Comparison of ENCODE assay signal across 20 cellular contexts in genomic region chr4:8343051-8343966, GRCh38.
DNase-seq lines count a peak whose midpoint lies in the region; ATAC-seq and TF ChIP-seq lines count a peak whose summit lies in the region.
"Had no signal": no experiment of that assay in that cellular context is flagged by ENCODE, and none has a peak within 500 bp of the region (broad histone marks: within the 10 kb centered on the region; RNA-seq: fewer than 3 reads in every experiment).

No MANE protein-coding gene starts in this region.

- peaks cover 6% of the 10 kb centered on the region for H3K4me1 ChIP-seq in right cardiac atrium (ENCODE audit: control insufficient read depth, insufficient read depth, low read length)
- H3K4me1 ChIP-seq in trophoblast cell (ENCODE audit: control insufficient read depth in 1 of 2, insufficient read depth in 2 of 2, low read length in 2 of 2), result peaks cover 8 to 9% of the 10 kb centered on the region in 2 experiments
- no peaks in the 10 kb centered on the region for H3K4me1 ChIP-seq in breast epithelium
- H3K4me1 ChIP-seq: body of pancreas, upper lobe of left lung had no signal

- H2AK5ac ChIP-seq in trophoblast cell (ENCODE audit: low read length), result peak overlapping the region; percentile 23

- DNase-seq in Right ventricle myocardium inferior (ENCODE audit: missing footprints) (no peak), cardiac septum (ENCODE audit: low spot score) (no peak), right cardiac atrium (peak in 2 of 3 donors; percentile 78 to 79), trophoblast cell (no peak), SW 1271 (lab: John Stamatoyannopoulos, UW) (no peak), breast epithelium (ENCODE audit: low spot score in 2 of 2) (no peak), retina (no peak)
- DNase-seq: activated CD4-positive, alpha-beta T cell treated with anti-CD3 and anti-CD28 coated beads for 36 hours; body of pancreas; lower lobe of right lung; naive thymus-derived CD4-positive, alpha-beta T cell; NCI-H1436; NCI-H69; small intestine; stimulated activated CD4-positive, alpha-beta T cell treated with anti-CD3 and anti-CD28 coated beads, Interleukin-2, amount 100 ng/mL, for 48 hours; stimulated activated naive CD4-positive, alpha-beta T cell treated with Interleukin-2 at 50 U/mL for 16 hours had no signal

- H3K23ac ChIP-seq in trophoblast cell (ENCODE audit: low read length), result no peak overlapping the region

- no peak overlapping the region for H3K4me2 ChIP-seq in trophoblast cell (ENCODE audit: low read length)

- no peak overlapping the region for H4K91ac ChIP-seq in trophoblast cell (ENCODE audit: low read depth, low read length)

- intact Hi-C loops in Right ventricle myocardium inferior (cut with DNase I) (no loop called here), cardiac septum (cut with DNase I) (no loop called here), right cardiac atrium (cut with DNase I) (loop anchor here in 2 of 4 donors (5.0 to 10.0 kb wide), 2 partner anchors 49 to 51 kb away; no protein-coding TSS in a partner anchor), breast epithelium (cut with DNase I; ENCODE audit: low total_unique reads) (loop anchor here (2.0 kb wide), 1 partner anchor 65 kb away; no protein-coding TSS in a partner anchor)

- WGBS in right cardiac atrium, result 76% methylated on average over 35 of the region's 35 CpGs
- WGBS in trophoblast cell (ENCODE audit: extremely low coverage, insufficient coverage, insufficient read length), result no CpG with 5 or more reads among the region's 35 CpGs

- H3K14ac ChIP-seq in trophoblast cell (ENCODE audit: low read length), result peak overlapping the region; percentile 17

- no peak for TF ChIP-seq POLR2A in breast epithelium (IDR thresholded peaks at IDR 0.05)
- no peak for TF ChIP-seq POLR2A in GM18505 (IDR thresholded peaks at IDR 0.05; ENCODE audit: borderline replicate concordance, extremely low read depth, insufficient read depth, insufficient read length)

- no peak overlapping the region for H2BK5ac ChIP-seq in trophoblast cell (ENCODE audit: low read depth, low read length, poor library complexity)

- no peak for TF ChIP-seq CTCF in breast epithelium (IDR thresholded peaks at IDR 0.05)

- H3K4me3 ChIP-seq in right cardiac atrium (ENCODE audit: low read length), result no peak overlapping the region
- H3K4me3 ChIP-seq in trophoblast cell (ENCODE audit: low read depth, low read length), result no peak overlapping the region
- H3K4me3 ChIP-seq in breast epithelium, result no peak overlapping the region
- H3K4me3 ChIP-seq: BLaER1 treated with 17β-estradiol and CSF1 and Interleukin-3, amounts not matched to agents 10 nM and 100 nM; body of pancreas; heart left ventricle; lower lobe of right lung; upper lobe of left lung had no signal

- no peaks in the 10 kb centered on the region for H3K36me3 ChIP-seq in trophoblast cell (ENCODE audit: control insufficient read depth in 1 of 2, insufficient read depth in 2 of 2, low read length in 2 of 2)
- no peaks in the 10 kb centered on the region for H3K36me3 ChIP-seq in breast epithelium
- H3K36me3 ChIP-seq: BLaER1 treated with 17β-estradiol and CSF1 and Interleukin-3, amounts not matched to agents 10 nM and 100 nM; heart left ventricle; lower lobe of right lung; upper lobe of left lung had no signal

- peak overlapping the region; percentile 10 for H4K8ac ChIP-seq in trophoblast cell (ENCODE audit: low read depth, low read length)

- no peaks in the 10 kb centered on the region for H3K79me2 ChIP-seq in trophoblast cell (ENCODE audit: control insufficient read depth, insufficient read depth, low read length, poor library complexity)

- ATAC-seq in Right ventricle myocardium inferior, result peak; percentile 7
- no peak for ATAC-seq in right cardiac atrium
- no peak for ATAC-seq in GM18505 (IDR thresholded peaks at IDR 0.05; ENCODE audit: unreplicated experiment)
- ATAC-seq: activated CD4-positive, alpha-beta T cell treated with anti-CD3 and anti-CD28 coated beads for 36 hours; body of pancreas; heart left ventricle; naive thymus-derived CD4-positive, alpha-beta T cell had no signal

- H3K4ac ChIP-seq in trophoblast cell (ENCODE audit: low read depth, low read length), result no peak overlapping the region

- H2BK12ac ChIP-seq in trophoblast cell (ENCODE audit: low read length), result peak overlapping the region; percentile 34

- no peak overlapping the region for H3K27ac ChIP-seq in right cardiac atrium (ENCODE audit: low read length)
- H3K27ac ChIP-seq in trophoblast cell (ENCODE audit: low read depth, low read length), result no peak overlapping the region
- H3K27ac ChIP-seq in breast epithelium, result peak overlapping the region in 1 of 2 donors; percentile 52
- H3K27ac ChIP-seq: BLaER1 treated with 17β-estradiol and CSF1 and Interleukin-3, amounts not matched to agents 10 nM and 100 nM; body of pancreas; lower lobe of right lung; upper lobe of left lung had no signal

- H2BK120ac ChIP-seq in trophoblast cell (ENCODE audit: insufficient read depth, low read length, poor library complexity), result no peak overlapping the region

- no peak overlapping the region for H3K18ac ChIP-seq in trophoblast cell (ENCODE audit: low read length)

- no peak overlapping the region for H2AFZ ChIP-seq in trophoblast cell (ENCODE audit: insufficient read depth, low read length, poor library complexity)

- no peak overlapping the region for H4K12ac ChIP-seq in trophoblast cell (ENCODE audit: low read depth, low read length)

- no peak overlapping the region for H3K9ac ChIP-seq in trophoblast cell (ENCODE audit: low read length)
- H3K9ac ChIP-seq: BLaER1 treated with 17β-estradiol and CSF1 and Interleukin-3, amounts not matched to agents 10 nM and 100 nM had no signal

- H3K27me3 ChIP-seq in right cardiac atrium (ENCODE audit: control insufficient read depth, insufficient read depth), result no peaks in the 10 kb centered on the region
- H3K27me3 ChIP-seq in trophoblast cell (ENCODE audit: insufficient read depth, low read length), result no peaks in the 10 kb centered on the region
- H3K27me3 ChIP-seq in breast epithelium, result no peaks in the 10 kb centered on the region
- H3K27me3 ChIP-seq: body of pancreas, heart left ventricle, upper lobe of left lung had no signal

- H3K79me1 ChIP-seq in trophoblast cell (ENCODE audit: low read length), result peaks cover 2% of the 10 kb centered on the region

- H3K9me3 ChIP-seq in right cardiac atrium (ENCODE audit: control insufficient read depth, low read length) (no peaks in the 10 kb centered on the region), trophoblast cell (ENCODE audit: insufficient read depth, low read depth, low read length) (no peaks in the 10 kb centered on the region), breast epithelium (no peaks in the 10 kb centered on the region)
- H3K9me3 ChIP-seq: body of pancreas, heart left ventricle, lower lobe of right lung, upper lobe of left lung had no signal

Comparison
In these comparisons a context has a peak if more than half of its experiments do, and no peak if none do; other contexts are left out.
1. DNase-seq: peak in right cardiac atrium (2 of 3); none in Right ventricle myocardium inferior (single experiment), cardiac septum (single experiment), trophoblast cell (0 of 2), SW 1271 (0 of 2), breast epithelium (0 of 2) and retina (single experiment).